ENCODE assay signal across 11 cellular contexts in the genomic region with DNA sequence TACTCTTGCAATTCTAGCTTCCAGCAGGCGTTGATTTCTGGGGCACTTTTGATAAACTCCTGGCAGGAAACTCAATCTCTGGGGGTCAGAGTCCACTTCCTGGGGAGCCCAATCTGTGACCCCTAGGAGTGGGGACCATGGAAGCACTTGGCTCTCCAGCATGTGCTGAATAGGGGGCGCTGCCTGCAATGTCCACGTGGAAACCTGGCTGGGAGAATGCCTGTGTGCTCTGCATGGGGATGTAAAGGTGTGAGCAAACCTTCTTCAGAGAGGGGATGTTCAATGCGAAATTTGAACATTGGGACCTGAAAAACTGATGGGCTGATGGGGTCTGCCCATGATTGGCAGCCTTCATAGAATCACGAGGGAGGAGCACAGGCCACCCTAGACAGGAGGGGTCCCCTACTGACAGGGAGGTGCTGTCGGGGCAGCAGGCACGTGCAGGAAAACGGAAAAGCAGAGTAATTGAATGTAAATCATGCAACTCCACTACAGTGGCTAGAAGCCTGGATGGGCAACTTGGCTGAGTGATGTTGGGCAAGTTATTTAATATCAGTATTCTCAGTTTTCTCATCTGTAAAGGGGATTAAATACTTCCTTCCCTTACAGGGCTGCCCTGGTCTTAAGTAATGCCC. TPM values are rescaled to one million over a fixed set of nuclear protein-coding genes. Genes with fewer than 3 reads are reported as not detected.
DNase-seq lines count a peak whose midpoint lies in the region; ATAC-seq lines count a peak whose summit lies in the region.
"Had no signal": no experiment of that assay in that cellular context is flagged by ENCODE, and none has a peak within 500 bp of the region (broad histone marks: within the 10 kb centered on the region; RNA-seq: fewer than 3 reads in every experiment).

No MANE protein-coding gene starts in this region.

- H3K27ac Mint-ChIP-seq in CD4-positive, CD25-positive, alpha-beta regulatory T cell, result peak overlapping the region; percentile 92 to 95 (median 93)
- H3K27ac Mint-ChIP-seq in activated naive CD8-positive, alpha-beta T cell treated with anti-CD3 and anti-CD28 coated beads, Interleukin-2, amount 10 ng/mL, durations not matched to agents 7 days and 5 days, result peak overlapping the region; percentile 77
- H3K27ac Mint-ChIP-seq: nephron progenitor cell had no signal

- peaks cover 37% of the 10 kb centered on the region for H3K4me1 ChIP-seq in CD4-positive, CD25-positive, alpha-beta regulatory T cell (ENCODE audit: control insufficient read depth, insufficient read depth, low read length, poor library complexity, severe bottlenecking)

- intact Hi-C loops in posterior vena cava (cut with DNase I), result loop anchor here in 1 of 2 donors (5.0 kb wide), 1 partner anchor 275 kb away; no protein-coding TSS in a partner anchor

- peaks cover 0 to 1% (median 0%) of the 10 kb centered on the region in 7 donors for H3K9me3 Mint-ChIP-seq in CD4-positive, CD25-positive, alpha-beta regulatory T cell
- H3K9me3 Mint-ChIP-seq in activated naive CD8-positive, alpha-beta T cell treated with anti-CD3 and anti-CD28 coated beads, Interleukin-2, amount 10 ng/mL, durations not matched to agents 7 days and 5 days, result no peaks in the 10 kb centered on the region
- H3K9me3 Mint-ChIP-seq: nephron progenitor cell had no signal

- ATAC-seq in CD4-positive, CD25-positive, alpha-beta regulatory T cell (ENCODE audit: low read depth in 2 of 2), result peak in 1 of 2 donors; percentile 26
- ATAC-seq in GM19452 (IDR thresholded peaks at IDR 0.05; ENCODE audit: unreplicated experiment), result peak; percentile 19
- ATAC-seq in HG03097 (IDR thresholded peaks at IDR 0.05; ENCODE audit: low FRiP score, unreplicated experiment), result peak; percentile 20
- ATAC-seq in activated naive CD8-positive, alpha-beta T cell treated with anti-CD3 and anti-CD28 coated beads, Interleukin-2, amount 10 ng/mL, durations not matched to agents 7 days and 5 days (ENCODE audit: low read depth), result peak; percentile 24
- no peak for ATAC-seq in GM18519 (IDR thresholded peaks at IDR 0.05; ENCODE audit: low FRiP score, unreplicated experiment)

- no peak for DNase-seq in CD4-positive, CD25-positive, alpha-beta regulatory T cell
- no peak for DNase-seq in activated naive CD8-positive, alpha-beta T cell treated with anti-CD3 and anti-CD28 coated beads, Interleukin-2, amount 10 ng/mL, durations not matched to agents 7 days and 5 days
- DNase-seq in NCI-H2227 treated with DMSO at 0.1 percent for 48 hours (lab: John Stamatoyannopoulos, UW) (no peak), posterior vena cava (ENCODE audit: low spot score) (no peak)
- DNase-seq in stimulated activated CD4-positive, alpha-beta T cell treated with anti-CD3 and anti-CD28 coated beads, Interleukin-4, amount 100 ng/mL, for 4 hours, result no peak
- DNase-seq: COR-L47, NCI-H82, nephron progenitor cell had no signal

- H3K4me1 Mint-ChIP-seq in CD4-positive, CD25-positive, alpha-beta regulatory T cell, result peaks cover 6 to 62% (median 40%) of the 10 kb centered on the region in 4 donors
- peaks cover 19% of the 10 kb centered on the region for H3K4me1 Mint-ChIP-seq in activated naive CD8-positive, alpha-beta T cell treated with anti-CD3 and anti-CD28 coated beads, Interleukin-2, amount 10 ng/mL, durations not matched to agents 7 days and 5 days

- H3K36me3 ChIP-seq in CD4-positive, CD25-positive, alpha-beta regulatory T cell (ENCODE audit: control insufficient read depth, insufficient read depth, low read length), result no peaks in the 10 kb centered on the region

- H3K9me3 ChIP-seq in CD4-positive, CD25-positive, alpha-beta regulatory T cell (ENCODE audit: control insufficient read depth in 2 of 2, low read length in 2 of 2), result no peaks in the 10 kb centered on the region

- POLR2A ChIA-PET in activated naive CD8-positive, alpha-beta T cell treated with anti-CD3 and anti-CD28 coated beads, Interleukin-2, amount 10 ng/mL, durations not matched to agents 7 days and 5 days (lab: Charles Lee), result interaction anchor here (0.7 to 1.6 kb wide), 2 partner anchors 47 to 88 kb away, joined by 3 to 9 read pairs; a partner anchor contains a TSS

- H3K27ac ChIP-seq in CD4-positive, CD25-positive, alpha-beta regulatory T cell (ENCODE audit: insufficient read depth, low read length, poor library complexity, severe bottlenecking), result peak overlapping the region; percentile 84

- H3K27me3 Mint-ChIP-seq in CD4-positive, CD25-positive, alpha-beta regulatory T cell, result no peaks in the 10 kb centered on the region
- no peaks in the 10 kb centered on the region for H3K27me3 Mint-ChIP-seq in activated naive CD8-positive, alpha-beta T cell treated with anti-CD3 and anti-CD28 coated beads, Interleukin-2, amount 10 ng/mL, durations not matched to agents 7 days and 5 days

- peak overlapping the region; percentile 85 for H3K4me3 ChIP-seq in CD4-positive, CD25-positive, alpha-beta regulatory T cell (ENCODE audit: low read depth, low read length)

- H3K36me3 Mint-ChIP-seq in CD4-positive, CD25-positive, alpha-beta regulatory T cell, result peaks cover 6% of the 10 kb centered on the region
- H3K36me3 Mint-ChIP-seq in activated naive CD8-positive, alpha-beta T cell treated with anti-CD3 and anti-CD28 coated beads, Interleukin-2, amount 10 ng/mL, durations not matched to agents 7 days and 5 days, result peaks cover 10% of the 10 kb centered on the region

- H3K27me3 ChIP-seq in CD4-positive, CD25-positive, alpha-beta regulatory T cell (ENCODE audit: control insufficient read depth, insufficient read depth, low read length), result no peaks in the 10 kb centered on the region

- H3K4me3 Mint-ChIP-seq in CD4-positive, CD25-positive, alpha-beta regulatory T cell, result peak overlapping the region; percentile 62 to 87 (median 70)
- H3K4me3 Mint-ChIP-seq in activated naive CD8-positive, alpha-beta T cell treated with anti-CD3 and anti-CD28 coated beads, Interleukin-2, amount 10 ng/mL, durations not matched to agents 7 days and 5 days, result peak overlapping the region; percentile 61
- H3K4me3 Mint-ChIP-seq: nephron progenitor cell had no signal

RNA-seq across cellular contexts. Expression of a gene that starts 47.8 kb away (rescaled TPM):
- 32.5 TPM for total RNA-seq in CD4-positive, CD25-positive, alpha-beta regulatory T cell
- 1 to 10 TPM; 5.6 to 9.8 (median 7.4) TPM for polyA plus RNA-seq in CD4-positive, CD25-positive, alpha-beta regulatory T cell
- total RNA-seq in activated naive CD8-positive, alpha-beta T cell treated with anti-CD3 and anti-CD28 coated beads, Interleukin-2, amount 10 ng/mL, durations not matched to agents 7 days and 5 days, result 10 to 100 TPM; 23.3 to 26.3 TPM
- total RNA-seq in posterior vena cava, result 1 to 10 TPM; 7.9 to 8.7 TPM
